17 cellular contexts compared by ENCODE assay signal in the genomic region with DNA sequence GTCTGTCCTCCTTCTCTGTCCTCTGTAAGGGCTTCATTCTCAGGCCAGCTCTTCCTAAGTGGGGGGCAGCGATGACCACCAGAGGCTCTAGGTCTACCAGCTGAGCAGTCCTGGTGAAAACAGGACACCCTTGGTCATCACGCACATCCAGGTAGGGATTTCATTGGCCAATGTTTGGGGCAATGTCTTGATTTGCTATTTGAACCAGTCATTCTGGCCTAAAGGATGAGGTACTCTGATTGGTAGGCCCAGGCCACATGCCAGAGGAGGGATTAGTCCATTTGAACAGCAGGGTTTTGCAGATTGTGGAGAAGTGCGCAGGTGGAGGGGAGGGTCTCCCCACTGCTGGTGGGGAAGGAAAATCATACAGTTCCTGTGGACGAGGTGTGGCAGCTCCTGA. TPM values are rescaled to one million over a fixed set of nuclear protein-coding genes. Genes with fewer than 3 reads are reported as not detected.
DNase-seq lines count a peak whose midpoint lies in the region; ATAC-seq, FAIRE-seq and TF ChIP-seq lines count a peak whose summit lies in the region.
"Had no signal": no experiment of that assay in that cellular context is flagged by ENCODE, and none has a peak within 500 bp of the region (broad histone marks: within the 10 kb centered on the region; RNA-seq: fewer than 3 reads in every experiment).

No MANE protein-coding gene starts in this region.

- 70% methylated on average over 2 of the region's 4 CpGs; no CpG with 5 or more reads in 1 of the 2 experiments for whole genome bisulfite sequencing in IMR-90 (ENCODE audit: extremely low coverage in 2 of 2, insufficient read length in 1 of 2), 2 experiments
- WGBS in K562 (ENCODE audit: insufficient coverage, low coverage, missing lambda C conversion rate) = 6% methylated on average over 4 of the region's 4 CpGs
- 71 to 83% methylated on average over 4 of the region's 4 CpGs for WGBS in sigmoid colon, 2 donors

- H2AK9ac ChIP-seq in IMR-90 (replicated peaks; ENCODE audit: low read depth, low read length, poor library complexity) = peak overlapping the region; percentile 33

- no peaks in the 10 kb centered on the region for H3K36me3 ChIP-seq in right atrium auricular region
- H3K36me3 ChIP-seq in IMR-90 (ENCODE audit: control insufficient read depth, insufficient read depth, low read length) = no peaks in the 10 kb centered on the region
- H3K36me3 ChIP-seq in K562 (ENCODE audit: control insufficient read depth, insufficient read depth, low read length) = no peaks in the 10 kb centered on the region
- no peaks in the 10 kb centered on the region for H3K36me3 ChIP-seq in sigmoid colon
- H3K36me3 ChIP-seq in upper lobe of right lung = no peaks in the 10 kb centered on the region
- H3K36me3 ChIP-seq: BLaER1 treated with 17β-estradiol and CSF1 and Interleukin-3, amounts not matched to agents 10 nM and 100 nM; HAP-1 had no signal

- ATAC-seq in left ventricle myocardium superior = no peak
- no peak for ATAC-seq in IMR-90 (ENCODE audit: low read depth)
- ATAC-seq in K562 = no peak
- ATAC-seq in GM19452 (IDR thresholded peaks at IDR 0.05; ENCODE audit: unreplicated experiment) = no peak
- ATAC-seq in upper lobe of right lung = no peak
- ATAC-seq: GM12878 had no signal

- dilution Hi-C loops in IMR-90 (cut with HindIII; ENCODE audit: low sequenced_read_pairs, unreplicated experiment) = no loop called here

- H3K4me2 ChIP-seq in IMR-90 (ENCODE audit: low read depth, low read length) = no peak overlapping the region
- H3K4me2 ChIP-seq in K562 (ENCODE audit: insufficient read depth, low read length) = no peak overlapping the region

- H2BK20ac ChIP-seq in IMR-90 (ENCODE audit: low read depth, low read length) = no peak overlapping the region

- no peaks in the 10 kb centered on the region for H3K9me3 ChIP-seq in right atrium auricular region
- H3K9me3 ChIP-seq in IMR-90 (ENCODE audit: control insufficient read depth, insufficient read depth, low read length) = no peaks in the 10 kb centered on the region
- H3K9me3 ChIP-seq in K562 (replicated peaks; ENCODE audit: control insufficient read depth, insufficient read depth, low read depth, low read length) = no peaks in the 10 kb centered on the region
- no peaks in the 10 kb centered on the region for H3K9me3 ChIP-seq in sigmoid colon
- H3K9me3 ChIP-seq in upper lobe of right lung = no peaks in the 10 kb centered on the region
- H3K9me3 ChIP-seq: BLaER1 treated with 17β-estradiol and CSF1 and Interleukin-3, amounts not matched to agents 10 nM and 100 nM; HAP-1 had no signal

- no peak overlapping the region for H3K14ac ChIP-seq in IMR-90 (replicated peaks; ENCODE audit: low read depth, low read length)

- intact Hi-C loops in left ventricle myocardium superior (cut with micrococcal nuclease) = no loop called here
- intact Hi-C loops in IMR-90 (cut with micrococcal nuclease) = no loop called here
- intact Hi-C loops in K562 (cut with micrococcal nuclease) = no loop called here
- intact Hi-C loops in sigmoid colon (cut with DNase I) = no loop called here
- intact Hi-C loops in upper lobe of right lung (cut with DNase I) = no loop called here

- peak; percentile 9 for DNase-seq in left ventricle myocardium superior
- DNase-seq in right atrium auricular region (ENCODE audit: low spot score) = no peak
- no peak for DNase-seq in IMR-90
- no peak for DNase-seq in K562 (ENCODE audit: extremely low read depth in 1 of 4, low spot score in 3 of 4)
- DNase-seq in sigmoid colon = peak; percentile 22
- DNase-seq in upper lobe of right lung = no peak
- no peak for DNase-seq in mucosa of gallbladder (ENCODE audit: low spot score)
- DNase-seq: ACHN; Calu3; CD4-positive, alpha-beta T cell; DMS79; GOT3 had no signal

- TF ChIP-seq POLR2A in IMR-90 (IDR thresholded peaks at IDR 0.05; ENCODE audit: low read depth, low read length) = no peak
- no peak for TF ChIP-seq POLR2A in K562 (conservative IDR thresholded peaks at IDR 0.05)
- TF ChIP-seq POLR2A in sigmoid colon (IDR thresholded peaks at IDR 0.05) = no peak

- H2BK15ac ChIP-seq in IMR-90 (ENCODE audit: low read depth, low read length) = no peak overlapping the region

- FAIRE-seq in K562 (lab: Jason Lieb, UNC) = no peak
- FAIRE-seq: GM12878, GM18507 had no signal

- H3K79me2 ChIP-seq in K562 (ENCODE audit: control insufficient read depth, insufficient read depth, low read length) = no peaks in the 10 kb centered on the region

- no peaks in the 10 kb centered on the region; the same call in 1 of the 2 replicates for H3K9me1 ChIP-seq in IMR-90 (ENCODE audit: insufficient read depth, low read length)
- no peaks in the 10 kb centered on the region for H3K9me1 ChIP-seq in K562 (ENCODE audit: control insufficient read depth, insufficient read depth, low read length)

- no peak overlapping the region for H4K91ac ChIP-seq in IMR-90 (ENCODE audit: insufficient read depth, low read depth, low read length)

- no peak overlapping the region for H2BK120ac ChIP-seq in IMR-90 (ENCODE audit: low read depth, low read length)

- H3K4me1 ChIP-seq in right atrium auricular region (peaks cover 0 to 7% of the 10 kb centered on the region in 2 donors), IMR-90 (ENCODE audit: control insufficient read depth, insufficient read depth, low read length) (peaks cover 3% of the 10 kb centered on the region; the same call in 1 of the 2 replicates), K562 (replicated peaks in 1 of 2; ENCODE audit: control insufficient read depth in 2 of 2, insufficient read depth in 2 of 2, low read length in 2 of 2) (peaks cover 0 to 23% of the 10 kb centered on the region in 2 experiments; a peak in 3 of 5 replicates), sigmoid colon (peaks cover 0 to 16% (median 7%) of the 10 kb centered on the region in 4 donors), upper lobe of right lung (peaks cover 14% of the 10 kb centered on the region)
- H3K4me1 ChIP-seq: HAP-1 had no signal

- H3K27me3 ChIP-seq in right atrium auricular region (no peaks in the 10 kb centered on the region), IMR-90 (ENCODE audit: control insufficient read depth, insufficient read depth, low read length) (peaks cover 7% of the 10 kb centered on the region), K562 (ENCODE audit: control insufficient read depth in 2 of 2, insufficient read depth in 2 of 2, low read length in 2 of 2) (peaks cover 2 to 33% of the 10 kb centered on the region in 2 experiments; a peak in 3 of 5 replicates), sigmoid colon (peaks cover 0 to 24% (median 2%) of the 10 kb centered on the region in 3 donors), upper lobe of right lung (no peaks in the 10 kb centered on the region)

- H3K9ac ChIP-seq in IMR-90 (ENCODE audit: low read depth, low read length) (no peak overlapping the region), K562 (ENCODE audit: insufficient read depth in 1 of 2, low read depth in 2 of 2, low read length in 2 of 2) (no peak overlapping the region)
- H3K9ac ChIP-seq: BLaER1 treated with 17β-estradiol and CSF1 and Interleukin-3, amounts not matched to agents 10 nM and 100 nM had no signal

- H3K4me3 ChIP-seq in right atrium auricular region (no peak overlapping the region), IMR-90 (ENCODE audit: insufficient read depth, low read depth, low read length) (no peak overlapping the region), K562 (no peak overlapping the region), sigmoid colon (no peak overlapping the region), upper lobe of right lung (no peak overlapping the region)
- H3K4me3 ChIP-seq: BLaER1 treated with 17β-estradiol and CSF1 and Interleukin-3, amounts not matched to agents 10 nM and 100 nM; GM12878; HAP-1 had no signal

- POLR2A ChIA-PET in IMR-90 (lab: Charles Lee; ENCODE audit: unreplicated experiment) = no interaction called here
- POLR2A ChIA-PET in K562 (lab: Yijun Ruan, JAX) = interaction anchor here (1.1 kb wide), 1 partner anchor 10 kb away, joined by 5 read pairs; no protein-coding TSS in a partner anchor

- H4K8ac ChIP-seq in IMR-90 (ENCODE audit: low read depth in 2 of 2, low read length in 2 of 2) = no peak overlapping the region

- CTCF ChIA-PET in IMR-90 (lab: Yijun Ruan, JAX) = no interaction called here
- CTCF ChIA-PET in K562 (lab: Yijun Ruan, JAX; ENCODE audit: low intra/inter-chr PET ratio) = no interaction called here

- TF ChIP-seq EP300 in K562 (IDR thresholded peaks at IDR 0.05; ENCODE audit: low read length) (no peak), sigmoid colon (IDR thresholded peaks at IDR 0.05) (no peak)

- no peak overlapping the region for H2AK5ac ChIP-seq in IMR-90 (ENCODE audit: low read depth, low read length)

- H3K56ac ChIP-seq in IMR-90 (ENCODE audit: extremely low read depth, insufficient read depth, low read length) = no peak overlapping the region

- no peak for TF ChIP-seq CTCF in right atrium auricular region (IDR thresholded peaks at IDR 0.05)
- no peak for TF ChIP-seq CTCF in IMR-90 (conservative IDR thresholded peaks at IDR 0.05; ENCODE audit: low read depth, low read length)
- no peak for TF ChIP-seq CTCF in K562 (IDR thresholded peaks at IDR 0.05 in 2 of 3, conservative IDR thresholded peaks at IDR 0.05 in 1 of 3; ENCODE audit: insufficient read depth in 2 of 3, low read depth in 1 of 3, low read length in 3 of 3)
- TF ChIP-seq CTCF in sigmoid colon (IDR thresholded peaks at IDR 0.05) = no peak
- no peak for TF ChIP-seq CTCF in upper lobe of right lung (IDR thresholded peaks at IDR 0.05)

- BruUV-seq in IMR-90 (replicated peaks; lab: Mats Ljungman, UMichigan) (no TSS peak), K562 (replicated peaks; lab: Mats Ljungman, UMichigan) (no TSS peak)

- no peak overlapping the region for H4K5ac ChIP-seq in IMR-90 (ENCODE audit: low read depth, low read length)

- H2BK5ac ChIP-seq in IMR-90 (ENCODE audit: low read depth, low read length, poor library complexity, severe bottlenecking) = no peak overlapping the region

- no peak overlapping the region for H3K4ac ChIP-seq in IMR-90 (ENCODE audit: low read depth, low read length)

- H3K79me1 ChIP-seq in IMR-90 (ENCODE audit: low read depth in 1 of 2, low read length in 2 of 2) = no peaks in the 10 kb centered on the region

- H2AFZ ChIP-seq in IMR-90 (replicated peaks; ENCODE audit: low read length, poor library complexity) (no peak overlapping the region), K562 (ENCODE audit: low read depth, low read length) (no peak overlapping the region)

- H3K27ac ChIP-seq in right atrium auricular region = no peak overlapping the region
- no peak overlapping the region for H3K27ac ChIP-seq in IMR-90 (ENCODE audit: insufficient read depth, low read length)
- H3K27ac ChIP-seq in K562 (ENCODE audit: extremely low read depth, low read depth, low read length) = no peak overlapping the region
- H3K27ac ChIP-seq in sigmoid colon = no peak overlapping the region
- no peak overlapping the region for H3K27ac ChIP-seq in upper lobe of right lung
- H3K27ac ChIP-seq: BLaER1 treated with 17β-estradiol and CSF1 and Interleukin-3, amounts not matched to agents 10 nM and 100 nM had no signal

- H3K23ac ChIP-seq in IMR-90 (ENCODE audit: low read depth, low read length) = no peak overlapping the region

- H4K20me1 ChIP-seq in IMR-90 (ENCODE audit: insufficient read depth, low read length) (no peaks in the 10 kb centered on the region; the same call in 1 of the 2 replicates), K562 (replicated peaks; ENCODE audit: control insufficient read depth, insufficient read depth, low read length) (peaks cover 5% of the 10 kb centered on the region; the same call in 1 of the 2 replicates)

- in situ Hi-C loops in IMR-90 (cut with MboI; ENCODE audit: low sequenced_read_pairs) (no loop called here), K562 (cut with MboI) (no loop called here)

- H3K18ac ChIP-seq in IMR-90 (ENCODE audit: low read depth, low read length) = no peak overlapping the region

- no peak for TF ChIP-seq RAD21 in IMR-90 (IDR thresholded peaks at IDR 0.05; ENCODE audit: low read length)
- no peak for TF ChIP-seq RAD21 in K562 (CRISPR knock-in tag; conservative IDR thresholded peaks at IDR 0.05 in 1 of 2, IDR thresholded peaks at IDR 0.05 in 1 of 2)

RNA-seq across cellular contexts. Expression of a gene that starts 57.3 kb away (rescaled TPM):
- total RNA-seq in left ventricle myocardium superior (23.8 TPM), right atrium auricular region (10 to 100 TPM; 22.9 to 23.3 TPM), IMR-90 (2012; rRNA removed) (13.6 and 14.4 TPM in 2 replicates), K562 (2014; rRNA removed) (25.7 and 29.7 TPM in 2 replicates), K562 (2014; rRNA removed; fragmentation: Illumina TruSeq; extraction: Trizol) (11.4 and 14.0 TPM in 2 replicates), K562 (2015; rRNA removed; fragmentation: Illumina TruSeq; extraction: Trizol) (14.4 and 15.6 TPM in 2 replicates), K562 (2021) (49.3 and 59.9 TPM in 2 replicates), sigmoid colon (10 to 100 TPM in 2 of 4 donors, 1 to 10 TPM in 2; 7.5 to 29.6 (median 13.0) TPM), upper lobe of right lung (53.5 TPM), mucosa of gallbladder (41.5 TPM)
- polyA plus RNA-seq in IMR-90 (2012; rRNA removed) (49.4 and 61.7 TPM in 2 replicates), K562 (2011; rRNA removed) (39.2 and 54.7 TPM in 2 replicates), K562 (2014; fragmentation: Illumina TruSeq; extraction: Trizol) (16.8 and 30.4 TPM in 2 replicates), K562 (2014; fragmentation: Nextera tagmentation; extraction: Ambion mirVana) (under 1 TPM; 0.23 to 0.35 TPM), K562 (2014; rRNA removed) (32.3 and 37.7 TPM in 2 replicates), sigmoid colon (10 to 100 TPM in 1 of 3 donors, 1 to 10 TPM in 1, under 1 TPM in 1; 0.60 to 15.3 (median 3.5) TPM)
- polyA plus RNA-seq in IMR-90 (2012; cell fraction: cytosol; rRNA removed) = 25.5 and 52.4 TPM in 2 replicates
- 88.7 and 218 TPM in 2 replicates for polyA plus RNA-seq in IMR-90 (2012; cell fraction: nucleus; rRNA removed; ENCODE audit: low replicate concordance)
- 126 and 340 TPM in 2 replicates for total RNA-seq in K562 (2011; cell fraction: chromatin; rRNA removed; ENCODE audit: low replicate concordance)
- 201 and 257 TPM in 2 replicates for total RNA-seq in K562 (2011; cell fraction: nucleolus; rRNA removed)
- total RNA-seq in K562 (2011; cell fraction: nucleoplasm; rRNA removed) = 135 and 137 TPM in 2 replicates
- polyA plus RNA-seq in K562 (2011; cell fraction: cytosol; rRNA removed) = 30.3 and 79.8 TPM in 2 replicates
- polyA plus RNA-seq in K562 (2011; cell fraction: nucleus; rRNA removed) = 230 and 364 TPM in 2 replicates
- 30.0 and 54.1 TPM in 2 replicates for polyA plus RNA-seq in K562 (2012)
- 37.0 and 87.9 TPM in 2 replicates for polyA minus RNA-seq in K562 (2011; rRNA and poly(A)+ RNA removed)
- polyA minus RNA-seq in K562 (2011; cell fraction: cytosol; rRNA and poly(A)+ RNA removed) = 46.9 and 52.1 TPM in 2 replicates
- polyA minus RNA-seq in K562 (2011; cell fraction: nucleus; rRNA and poly(A)+ RNA removed) = 79.0 and 94.2 TPM in 2 replicates

Comparison
In these comparisons a context has a peak if more than half of its experiments do, and no peak if none do; other contexts are left out.
1. DNase-seq: peak in left ventricle myocardium superior (single experiment) and sigmoid colon (single experiment); none in right atrium auricular region (single experiment), IMR-90 (single experiment), K562 (0 of 4), upper lobe of right lung (single experiment) and mucosa of gallbladder (single experiment).